1 cellular context compared by ENCODE assay signal in the genomic region with DNA sequence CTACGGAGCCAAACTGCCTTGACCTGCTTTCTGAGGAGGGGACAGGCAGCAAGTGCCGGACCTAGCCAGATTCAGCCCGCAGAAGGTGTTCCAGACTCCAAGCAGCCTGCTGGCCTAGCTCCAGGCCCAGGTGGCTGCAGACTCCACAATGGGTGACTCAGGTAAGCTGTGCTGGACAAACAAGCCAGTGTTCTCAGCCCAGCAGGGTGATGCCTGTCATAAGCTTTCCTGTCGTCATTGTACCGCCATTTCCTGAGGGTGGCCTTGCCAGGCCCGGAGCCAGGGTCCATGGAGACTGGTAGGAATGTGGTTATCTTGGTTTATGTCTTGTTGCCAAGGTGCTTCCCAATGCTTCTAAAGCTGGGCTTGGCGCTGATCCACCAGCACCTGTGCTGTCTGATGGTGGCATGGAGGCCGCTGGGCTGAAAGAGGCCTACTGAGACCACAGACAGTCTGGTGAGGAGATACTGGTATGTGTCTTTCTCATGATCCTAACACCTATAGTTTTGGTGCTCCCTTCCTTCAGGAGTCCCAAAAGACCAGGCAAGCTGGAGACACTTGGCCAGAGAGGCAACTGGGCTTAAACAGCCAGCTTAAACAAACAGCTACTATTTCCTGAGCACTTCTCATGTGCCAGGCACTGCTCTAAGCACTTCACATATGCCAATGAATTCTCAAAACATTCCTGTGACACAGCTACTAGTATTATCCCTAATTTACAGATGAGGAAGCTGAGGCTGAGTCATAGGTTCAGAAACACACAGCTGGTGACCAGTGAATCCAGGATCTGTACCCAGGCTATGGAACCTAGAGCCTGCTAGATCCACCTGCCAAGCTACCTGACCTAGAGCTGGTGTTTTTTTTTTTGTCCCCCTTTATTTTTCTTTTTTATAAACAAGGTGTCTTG.
TF ChIP-seq lines count a peak whose summit lies in the region.

No MANE protein-coding gene starts in this region.

TF ChIP-seq in SK-N-SH, 30 proteins besides CTCF, POLR2A, EP300 and RAD21 (continued from another document):
- TF ChIP-seq, protein P1, sequence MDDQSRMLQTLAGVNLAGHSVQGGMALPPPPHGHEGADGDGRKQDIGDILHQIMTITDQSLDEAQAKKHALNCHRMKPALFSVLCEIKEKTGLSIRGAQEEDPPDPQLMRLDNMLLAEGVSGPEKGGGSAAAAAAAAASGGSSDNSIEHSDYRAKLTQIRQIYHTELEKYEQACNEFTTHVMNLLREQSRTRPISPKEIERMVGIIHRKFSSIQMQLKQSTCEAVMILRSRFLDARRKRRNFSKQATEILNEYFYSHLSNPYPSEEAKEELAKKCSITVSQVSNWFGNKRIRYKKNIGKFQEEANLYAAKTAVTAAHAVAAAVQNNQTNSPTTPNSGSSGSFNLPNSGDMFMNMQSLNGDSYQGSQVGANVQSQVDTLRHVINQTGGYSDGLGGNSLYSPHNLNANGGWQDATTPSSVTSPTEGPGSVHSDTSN (IDR thresholded peaks at IDR 0.05) = peak; percentile 10; the same call in 1 of the 2 replicates
- TF ChIP-seq SMC3 (IDR thresholded peaks at IDR 0.05; ENCODE audit: low read depth, low read length) (no peak), CHD2 (IDR thresholded peaks at IDR 0.05; ENCODE audit: low read length, partially characterized antibody) (no peak), NRF1 (IDR thresholded peaks at IDR 0.05; ENCODE audit: low read depth, low read length) (no peak), FOXJ3 (CRISPR knock-in tag; IDR thresholded peaks at IDR 0.05) (no peak), TAF1 (IDR thresholded peaks at IDR 0.05; ENCODE audit: borderline replicate concordance, low read depth, low read length) (no peak), RCOR1 (IDR thresholded peaks at IDR 0.05; ENCODE audit: low read length) (no peak), POLR2AphosphoS5 (IDR thresholded peaks at IDR 0.05; ENCODE audit: low read depth, low read length) (no peak), NFIC (IDR thresholded peaks at IDR 0.05; ENCODE audit: borderline replicate concordance) (peak; percentile 9; the same call in 1 of the 2 replicates), MXI1 (IDR thresholded peaks at IDR 0.05; ENCODE audit: low read depth, low read length) (no peak), TEAD4 (IDR thresholded peaks at IDR 0.05; ENCODE audit: borderline replicate concordance, insufficient read depth) (no peak), FOSL2 (IDR thresholded peaks at IDR 0.05; ENCODE audit: borderline replicate concordance, low read depth) (peak; percentile 25; the same call in 1 of the 2 replicates), MEF2A (IDR thresholded peaks at IDR 0.05; ENCODE audit: borderline replicate concordance, low read depth) (no peak), RXRA (IDR thresholded peaks at IDR 0.05; ENCODE audit: borderline replicate concordance, low read depth) (no peak), ELF1 (IDR thresholded peaks at IDR 0.05) (no peak), SIN3A (IDR thresholded peaks at IDR 0.05; ENCODE audit: borderline replicate concordance, low read depth, low read length) (no peak), GATA2 (CRISPR knock-in tag; IDR thresholded peaks at IDR 0.05) (no peak), TCF12 (IDR thresholded peaks at IDR 0.05) (peak; percentile 55; the same call in 1 of the 2 replicates), FOXM1 (IDR thresholded peaks at IDR 0.05; ENCODE audit: low read depth) (no peak), EZH2phosphoT487 (IDR thresholded peaks at IDR 0.05; ENCODE audit: borderline replicate concordance, low read depth) (no peak)
- TF ChIP-seq, protein P2, sequence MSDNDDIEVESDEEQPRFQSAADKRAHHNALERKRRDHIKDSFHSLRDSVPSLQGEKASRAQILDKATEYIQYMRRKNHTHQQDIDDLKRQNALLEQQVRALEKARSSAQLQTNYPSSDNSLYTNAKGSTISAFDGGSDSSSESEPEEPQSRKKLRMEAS (IDR thresholded peaks at IDR 0.05; ENCODE audit: low read depth) = peak; percentile 1; the same call in 1 of the 2 replicates
- TF ChIP-seq, protein P3, sequence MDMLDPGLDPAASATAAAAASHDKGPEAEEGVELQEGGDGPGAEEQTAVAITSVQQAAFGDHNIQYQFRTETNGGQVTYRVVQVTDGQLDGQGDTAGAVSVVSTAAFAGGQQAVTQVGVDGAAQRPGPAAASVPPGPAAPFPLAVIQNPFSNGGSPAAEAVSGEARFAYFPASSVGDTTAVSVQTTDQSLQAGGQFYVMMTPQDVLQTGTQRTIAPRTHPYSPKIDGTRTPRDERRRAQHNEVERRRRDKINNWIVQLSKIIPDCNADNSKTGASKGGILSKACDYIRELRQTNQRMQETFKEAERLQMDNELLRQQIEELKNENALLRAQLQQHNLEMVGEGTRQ (IDR thresholded peaks at IDR 0.05; ENCODE audit: borderline replicate concordance, low read depth, low read length) = no peak
